ENCODE assay signal across 1 cellular context in the genomic region with DNA sequence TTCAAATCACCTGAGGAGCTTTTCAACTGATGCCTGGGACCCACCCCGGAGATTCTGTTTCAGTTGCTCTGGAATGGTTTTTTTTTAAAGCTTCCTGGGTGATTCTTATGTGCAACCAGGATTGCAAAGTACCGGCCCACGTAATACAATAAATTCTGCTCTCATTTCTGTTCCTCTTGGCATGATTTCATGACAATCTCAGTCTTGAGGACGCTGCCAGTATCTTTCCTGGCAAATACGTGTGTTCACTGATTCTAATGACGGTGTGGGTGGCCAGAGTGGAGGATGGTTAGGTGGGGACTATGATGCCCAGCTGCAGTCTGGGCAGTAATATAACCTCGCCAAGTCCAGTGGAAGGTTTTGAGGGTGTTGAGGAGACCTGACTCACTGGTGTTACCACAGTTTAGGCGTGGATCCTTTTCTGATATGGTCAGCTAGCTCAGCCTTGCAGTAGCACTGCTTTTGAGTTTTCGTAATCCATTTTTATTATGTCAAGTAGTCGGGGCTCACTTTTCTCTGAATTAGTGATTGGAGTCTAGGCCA.
TF ChIP-seq lines count a peak whose summit lies in the region.

No MANE protein-coding gene starts in this region.

TF ChIP-seq in GM23338, 12 proteins besides CTCF, POLR2A, EP300 and RAD21 (continued from another document):
- TF ChIP-seq, protein P1, sequence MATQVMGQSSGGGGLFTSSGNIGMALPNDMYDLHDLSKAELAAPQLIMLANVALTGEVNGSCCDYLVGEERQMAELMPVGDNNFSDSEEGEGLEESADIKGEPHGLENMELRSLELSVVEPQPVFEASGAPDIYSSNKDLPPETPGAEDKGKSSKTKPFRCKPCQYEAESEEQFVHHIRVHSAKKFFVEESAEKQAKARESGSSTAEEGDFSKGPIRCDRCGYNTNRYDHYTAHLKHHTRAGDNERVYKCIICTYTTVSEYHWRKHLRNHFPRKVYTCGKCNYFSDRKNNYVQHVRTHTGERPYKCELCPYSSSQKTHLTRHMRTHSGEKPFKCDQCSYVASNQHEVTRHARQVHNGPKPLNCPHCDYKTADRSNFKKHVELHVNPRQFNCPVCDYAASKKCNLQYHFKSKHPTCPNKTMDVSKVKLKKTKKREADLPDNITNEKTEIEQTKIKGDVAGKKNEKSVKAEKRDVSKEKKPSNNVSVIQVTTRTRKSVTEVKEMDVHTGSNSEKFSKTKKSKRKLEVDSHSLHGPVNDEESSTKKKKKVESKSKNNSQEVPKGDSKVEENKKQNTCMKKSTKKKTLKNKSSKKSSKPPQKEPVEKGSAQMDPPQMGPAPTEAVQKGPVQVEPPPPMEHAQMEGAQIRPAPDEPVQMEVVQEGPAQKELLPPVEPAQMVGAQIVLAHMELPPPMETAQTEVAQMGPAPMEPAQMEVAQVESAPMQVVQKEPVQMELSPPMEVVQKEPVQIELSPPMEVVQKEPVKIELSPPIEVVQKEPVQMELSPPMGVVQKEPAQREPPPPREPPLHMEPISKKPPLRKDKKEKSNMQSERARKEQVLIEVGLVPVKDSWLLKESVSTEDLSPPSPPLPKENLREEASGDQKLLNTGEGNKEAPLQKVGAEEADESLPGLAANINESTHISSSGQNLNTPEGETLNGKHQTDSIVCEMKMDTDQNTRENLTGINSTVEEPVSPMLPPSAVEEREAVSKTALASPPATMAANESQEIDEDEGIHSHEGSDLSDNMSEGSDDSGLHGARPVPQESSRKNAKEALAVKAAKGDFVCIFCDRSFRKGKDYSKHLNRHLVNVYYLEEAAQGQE (IDR thresholded peaks at IDR 0.05; ENCODE audit: unreplicated experiment), result no peak
- TF ChIP-seq POLR2AphosphoS5 (IDR thresholded peaks at IDR 0.05; ENCODE audit: low read depth), result no peak
- TF ChIP-seq JUNB (IDR thresholded peaks at IDR 0.05; ENCODE audit: unreplicated experiment), result no peak
- TF ChIP-seq, protein P2, sequence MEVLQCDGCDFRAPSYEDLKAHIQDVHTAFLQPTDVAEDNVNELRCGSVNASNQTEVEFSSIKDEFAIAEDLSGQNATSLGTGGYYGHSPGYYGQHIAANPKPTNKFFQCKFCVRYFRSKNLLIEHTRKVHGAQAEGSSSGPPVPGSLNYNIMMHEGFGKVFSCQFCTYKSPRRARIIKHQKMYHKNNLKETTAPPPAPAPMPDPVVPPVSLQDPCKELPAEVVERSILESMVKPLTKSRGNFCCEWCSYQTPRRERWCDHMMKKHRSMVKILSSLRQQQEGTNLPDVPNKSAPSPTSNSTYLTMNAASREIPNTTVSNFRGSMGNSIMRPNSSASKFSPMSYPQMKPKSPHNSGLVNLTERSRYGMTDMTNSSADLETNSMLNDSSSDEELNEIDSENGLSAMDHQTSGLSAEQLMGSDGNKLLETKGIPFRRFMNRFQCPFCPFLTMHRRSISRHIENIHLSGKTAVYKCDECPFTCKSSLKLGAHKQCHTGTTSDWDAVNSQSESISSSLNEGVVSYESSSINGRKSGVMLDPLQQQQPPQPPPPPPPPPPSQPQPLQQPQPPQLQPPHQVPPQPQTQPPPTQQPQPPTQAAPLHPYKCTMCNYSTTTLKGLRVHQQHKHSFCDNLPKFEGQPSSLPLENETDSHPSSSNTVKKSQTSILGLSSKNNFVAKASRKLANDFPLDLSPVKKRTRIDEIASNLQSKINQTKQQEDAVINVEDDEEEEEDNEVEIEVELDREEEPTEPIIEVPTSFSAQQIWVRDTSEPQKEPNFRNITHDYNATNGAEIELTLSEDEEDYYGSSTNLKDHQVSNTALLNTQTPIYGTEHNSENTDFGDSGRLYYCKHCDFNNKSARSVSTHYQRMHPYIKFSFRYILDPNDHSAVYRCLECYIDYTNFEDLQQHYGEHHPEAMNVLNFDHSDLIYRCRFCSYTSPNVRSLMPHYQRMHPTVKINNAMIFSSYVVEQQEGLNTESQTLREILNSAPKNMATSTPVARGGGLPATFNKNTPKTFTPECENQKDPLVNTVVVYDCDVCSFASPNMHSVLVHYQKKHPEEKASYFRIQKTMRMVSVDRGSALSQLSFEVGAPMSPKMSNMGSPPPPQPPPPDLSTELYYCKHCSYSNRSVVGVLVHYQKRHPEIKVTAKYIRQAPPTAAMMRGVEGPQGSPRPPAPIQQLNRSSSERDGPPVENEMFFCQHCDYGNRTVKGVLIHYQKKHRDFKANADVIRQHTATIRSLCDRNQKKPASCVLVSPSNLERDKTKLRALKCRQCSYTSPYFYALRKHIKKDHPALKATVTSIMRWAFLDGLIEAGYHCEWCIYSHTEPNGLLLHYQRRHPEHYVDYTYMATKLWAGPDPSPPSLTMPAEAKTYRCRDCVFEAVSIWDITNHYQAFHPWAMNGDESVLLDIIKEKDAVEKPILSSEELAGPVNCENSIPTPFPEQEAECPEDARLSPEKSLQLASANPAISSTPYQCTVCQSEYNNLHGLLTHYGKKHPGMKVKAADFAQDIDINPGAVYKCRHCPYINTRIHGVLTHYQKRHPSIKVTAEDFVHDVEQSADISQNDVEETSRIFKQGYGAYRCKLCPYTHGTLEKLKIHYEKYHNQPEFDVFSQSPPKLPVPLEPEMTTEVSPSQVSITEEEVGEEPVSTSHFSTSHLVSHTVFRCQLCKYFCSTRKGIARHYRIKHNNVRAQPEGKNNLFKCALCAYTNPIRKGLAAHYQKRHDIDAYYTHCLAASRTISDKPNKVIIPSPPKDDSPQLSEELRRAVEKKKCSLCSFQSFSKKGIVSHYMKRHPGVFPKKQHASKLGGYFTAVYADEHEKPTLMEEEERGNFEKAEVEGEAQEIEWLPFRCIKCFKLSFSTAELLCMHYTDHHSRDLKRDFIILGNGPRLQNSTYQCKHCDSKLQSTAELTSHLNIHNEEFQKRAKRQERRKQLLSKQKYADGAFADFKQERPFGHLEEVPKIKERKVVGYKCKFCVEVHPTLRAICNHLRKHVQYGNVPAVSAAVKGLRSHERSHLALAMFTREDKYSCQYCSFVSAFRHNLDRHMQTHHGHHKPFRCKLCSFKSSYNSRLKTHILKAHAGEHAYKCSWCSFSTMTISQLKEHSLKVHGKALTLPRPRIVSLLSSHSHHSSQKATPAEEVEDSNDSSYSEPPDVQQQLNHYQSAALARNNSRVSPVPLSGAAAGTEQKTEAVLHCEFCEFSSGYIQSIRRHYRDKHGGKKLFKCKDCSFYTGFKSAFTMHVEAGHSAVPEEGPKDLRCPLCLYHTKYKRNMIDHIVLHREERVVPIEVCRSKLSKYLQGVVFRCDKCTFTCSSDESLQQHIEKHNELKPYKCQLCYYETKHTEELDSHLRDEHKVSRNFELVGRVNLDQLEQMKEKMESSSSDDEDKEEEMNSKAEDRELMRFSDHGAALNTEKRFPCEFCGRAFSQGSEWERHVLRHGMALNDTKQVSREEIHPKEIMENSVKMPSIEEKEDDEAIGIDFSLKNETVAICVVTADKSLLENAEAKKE (CRISPR knock-in tag; IDR thresholded peaks at IDR 0.05), result no peak
- no peak for TF ChIP-seq ZNF114 (CRISPR knock-in tag; IDR thresholded peaks at IDR 0.05)
